ENCODE assay signal across 15 cellular contexts in the genomic region with DNA sequence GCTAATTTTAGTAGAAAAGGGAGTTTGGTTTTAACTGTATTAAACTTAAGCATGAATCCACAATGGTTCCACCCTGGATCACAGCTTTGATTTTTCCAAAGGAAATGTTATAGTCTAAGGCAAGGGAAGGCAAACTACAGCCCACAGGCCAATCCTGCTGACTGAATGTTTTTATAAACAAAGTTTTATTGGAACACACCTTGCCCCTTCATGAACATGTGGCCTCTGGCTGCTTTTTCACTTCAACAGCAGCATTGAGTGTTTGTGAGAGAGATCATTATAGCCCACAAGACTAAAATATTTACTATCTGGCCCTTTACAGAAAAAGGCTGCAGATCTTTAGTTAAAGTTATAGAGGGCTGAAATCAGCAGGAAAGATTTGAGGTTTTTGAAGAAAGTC.
DNase-seq lines count a peak whose midpoint lies in the region; ATAC-seq, FAIRE-seq and TF ChIP-seq lines count a peak whose summit lies in the region.
"Had no signal": no experiment of that assay in that cellular context is flagged by ENCODE, and none has a peak within 500 bp of the region (broad histone marks: within the 10 kb centered on the region; RNA-seq: fewer than 3 reads in every experiment).

No MANE protein-coding gene starts in this region.

- H3K27me3 ChIP-seq in colonic mucosa (no peaks in the 10 kb centered on the region), small intestine (ENCODE audit: control insufficient read depth in 2 of 2, insufficient read depth in 2 of 2, low read length in 2 of 2) (no peaks in the 10 kb centered on the region), gastroesophageal sphincter (no peaks in the 10 kb centered on the region)

- peak overlapping the region; percentile 64 for H3K27ac ChIP-seq in 22Rv1
- peak overlapping the region; percentile 72 for H3K27ac ChIP-seq in colonic mucosa
- peak overlapping the region; percentile 47 to 59 for H3K27ac ChIP-seq in small intestine (ENCODE audit: low read depth in 1 of 2, low read length in 1 of 2)
- H3K27ac ChIP-seq in gastroesophageal sphincter: no peak overlapping the region
- H3K27ac ChIP-seq: HL-60 had no signal

- intact Hi-C loops in Calu3 (cut with micrococcal nuclease; ENCODE audit: unreplicated experiment) (no loop called here), colonic mucosa (cut with DNase I) (no loop called here), Right ventricle myocardium inferior (cut with DNase I) (no loop called here)

- peaks cover 11% of the 10 kb centered on the region for H3K4me1 Mint-ChIP-seq in Calu3 (ENCODE audit: low read depth, unreplicated experiment)
- H3K4me1 Mint-ChIP-seq: B cell; CD4-positive, alpha-beta memory T cell had no signal

- H3K9me3 ChIP-seq in colonic mucosa (no peaks in the 10 kb centered on the region), small intestine (ENCODE audit: control insufficient read depth, low read depth) (no peaks in the 10 kb centered on the region), gastroesophageal sphincter (no peaks in the 10 kb centered on the region)
- H3K9me3 ChIP-seq: HAP-1 had no signal

- peak overlapping the region; percentile 96 for H3K27ac Mint-ChIP-seq in Calu3 (ENCODE audit: unreplicated experiment)
- H3K27ac Mint-ChIP-seq: B cell; CD4-positive, alpha-beta memory T cell had no signal

- H3K9me3 Mint-ChIP-seq in Calu3 (ENCODE audit: low read depth, unreplicated experiment): no peaks in the 10 kb centered on the region
- H3K9me3 Mint-ChIP-seq: CD4-positive, alpha-beta memory T cell had no signal

- no peak overlapping the region for H3K4me3 Mint-ChIP-seq in Calu3 (ENCODE audit: low read depth, unreplicated experiment)
- H3K4me3 Mint-ChIP-seq: B cell; CD4-positive, alpha-beta memory T cell had no signal

- no peak overlapping the region for H3K9ac ChIP-seq in colonic mucosa (ENCODE audit: low read depth in 2 of 2, low read length in 2 of 2)

- TF ChIP-seq EP300 in gastroesophageal sphincter (IDR thresholded peaks at IDR 0.05): no peak

- H3K4me3 ChIP-seq in colonic mucosa (no peak overlapping the region), small intestine (ENCODE audit: low read depth in 1 of 2, low read length in 2 of 2) (no peak overlapping the region), gastroesophageal sphincter (no peak overlapping the region)
- H3K4me3 ChIP-seq: HAP-1, K562 had no signal

- FAIRE-seq in small intestine (lab: Jason Lieb, UNC) (no peak), RCC 7860 (lab: Jason Lieb, UNC) (no peak)
- FAIRE-seq: H1, K562 had no signal

- BruUV-seq in Calu3 (replicated peaks; lab: Mats Ljungman, UMichigan): no TSS peak

- DNase-seq in Calu3 (no peak), colonic mucosa (no peak), small intestine (no peak), Right ventricle myocardium inferior (ENCODE audit: missing footprints) (no peak), RCC 7860 (ENCODE audit: low spot score) (no peak)
- DNase-seq: C1 segment of cervical spinal cord; CD4-positive, alpha-beta memory T cell; COR-L47 had no signal

- TF ChIP-seq CTCF in 22Rv1 (IDR thresholded peaks at IDR 0.05) (no peak), Calu3 (IDR thresholded peaks at IDR 0.05; ENCODE audit: unreplicated experiment) (no peak), colonic mucosa (IDR thresholded peaks at IDR 0.05) (no peak), gastroesophageal sphincter (IDR thresholded peaks at IDR 0.05) (no peak)

- H3K4me1 ChIP-seq in colonic mucosa: no peaks in the 10 kb centered on the region
- H3K4me1 ChIP-seq in small intestine (ENCODE audit: control insufficient read depth in 2 of 2, insufficient read depth in 1 of 2, low read depth in 1 of 2, low read length in 1 of 2): peaks cover 3 to 7% of the 10 kb centered on the region in 2 donors
- H3K4me1 ChIP-seq in gastroesophageal sphincter: no peaks in the 10 kb centered on the region
- H3K4me1 ChIP-seq: HAP-1 had no signal

- no peak for TF ChIP-seq POLR2A in gastroesophageal sphincter (IDR thresholded peaks at IDR 0.05)

- no peaks in the 10 kb centered on the region for H3K36me3 ChIP-seq in colonic mucosa
- no peaks in the 10 kb centered on the region for H3K36me3 ChIP-seq in small intestine (ENCODE audit: control insufficient read depth in 2 of 2, insufficient read depth in 2 of 2, low read length in 2 of 2)
- H3K36me3 ChIP-seq in gastroesophageal sphincter: no peaks in the 10 kb centered on the region
- H3K36me3 ChIP-seq: HAP-1 had no signal

- no peak for ATAC-seq in Right ventricle myocardium inferior
- ATAC-seq in gastroesophageal sphincter: no peak
- ATAC-seq: K562 had no signal

- CTCF ChIA-PET in Calu3 (lab: Charles Lee): interaction anchor here (1.0 kb wide), 1 partner anchor 156 kb away, joined by 3 read pairs; no protein-coding TSS in a partner anchor

- H3K36me3 Mint-ChIP-seq in Calu3 (ENCODE audit: insufficient read depth, unreplicated experiment): no peaks in the 10 kb centered on the region
- H3K36me3 Mint-ChIP-seq: CD4-positive, alpha-beta memory T cell had no signal

- no peaks in the 10 kb centered on the region for H3K27me3 Mint-ChIP-seq in Calu3 (ENCODE audit: unreplicated experiment)

Comparison
In these comparisons a context has a peak if more than half of its experiments do, and no peak if none do; other contexts are left out.
1. H3K27ac ChIP-seq: peak in 22Rv1 (single experiment), colonic mucosa (single experiment) and small intestine (2 of 2); none in gastroesophageal sphincter (0 of 4).